In the genomic region with DNA sequence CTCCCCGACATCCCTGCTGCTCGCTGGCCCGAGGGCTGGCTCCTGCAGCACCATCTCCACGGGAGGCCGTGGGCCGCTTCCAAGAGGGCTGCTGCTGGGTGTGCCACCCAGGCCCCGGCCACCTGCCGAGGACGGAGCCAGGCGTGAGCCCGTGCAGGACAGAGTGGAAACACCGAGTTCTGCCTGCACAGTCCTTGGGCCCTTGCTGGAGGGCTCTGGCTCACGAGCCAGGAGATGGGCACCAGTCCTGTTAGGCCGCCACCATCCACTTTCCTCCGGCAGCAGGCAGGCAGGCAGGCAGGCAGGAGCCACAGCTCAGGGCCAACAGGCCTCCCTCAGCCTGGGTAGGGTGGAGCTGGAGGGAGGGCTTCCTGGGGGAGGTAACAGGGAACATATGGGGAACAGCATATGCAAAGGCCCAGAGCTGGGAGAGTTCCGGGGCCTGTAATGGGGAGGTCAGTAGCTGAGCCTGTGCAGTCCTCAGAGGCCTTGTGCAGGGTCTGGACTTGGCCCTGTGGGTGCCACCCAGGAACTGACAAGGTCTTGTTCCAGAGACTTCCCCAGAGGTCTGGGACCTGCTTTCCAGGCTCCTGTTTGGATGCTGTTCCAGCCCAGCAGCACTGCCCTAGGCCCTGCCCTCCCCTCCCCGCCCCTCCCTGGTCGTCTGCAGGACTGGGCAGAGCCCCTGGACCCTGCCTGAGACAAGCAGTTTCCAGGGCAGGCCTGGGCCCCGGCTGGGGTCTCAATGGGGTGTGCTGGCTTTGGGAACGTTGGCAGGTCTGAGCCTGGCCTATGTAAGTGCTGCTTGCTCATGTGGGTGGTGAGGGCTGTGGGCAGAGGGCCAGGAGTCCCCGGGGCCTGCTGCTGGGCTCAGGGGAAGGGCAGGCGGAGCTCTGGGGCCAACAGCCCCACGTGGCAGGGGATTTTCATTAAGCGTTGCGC, we compare ENCODE assay signal across 8 cellular contexts. TPM values are rescaled to one million over a fixed set of nuclear protein-coding genes. Genes with fewer than 3 reads are reported as not detected.
DNase-seq lines count a peak whose midpoint lies in the region; ATAC-seq and TF ChIP-seq lines count a peak whose summit lies in the region.
"Had no signal": no experiment of that assay in that cellular context is flagged by ENCODE, and none has a peak within 500 bp of the region (broad histone marks: within the 10 kb centered on the region; RNA-seq: fewer than 3 reads in every experiment).

No MANE protein-coding gene starts in this region.

- DNase-seq in left ventricle myocardium superior (peak; percentile 86), testis (peak; percentile 57), NCI-H2029 treated with DMSO at 0.1 percent for 48 hours (lab: John Stamatoyannopoulos, UW) (no peak), UCSD-AML1 (lab: John Stamatoyannopoulos, UW; ENCODE audit: unreplicated experiment) (no peak)

- no peak for TF ChIP-seq CTCF in HEK293 (tag by site-specific recombination; IDR thresholded peaks at IDR 0.05)
- TF ChIP-seq CTCF in testis (IDR thresholded peaks at IDR 0.05) = no peak

- H3K9me3 ChIP-seq in HEK293 (ENCODE audit: control insufficient read depth, insufficient read depth, low read depth, low read length) = no peaks in the 10 kb centered on the region
- H3K9me3 ChIP-seq in testis = no peaks in the 10 kb centered on the region

- H3K4me1 ChIP-seq in HEK293 (ENCODE audit: control insufficient read depth, insufficient read depth, low read length) (no peaks in the 10 kb centered on the region; the same call in 1 of the 2 replicates), testis (peaks cover 29% of the 10 kb centered on the region)

- CTCF ChIA-PET in HEK293 (lab: Yijun Ruan, JAX) = no interaction called here

- no peak for TF ChIP-seq POLR2A in testis (IDR thresholded peaks at IDR 0.05)

- intact Hi-C loops in left ventricle myocardium superior (cut with micrococcal nuclease) (no loop called here), testis (cut with DNase I; ENCODE audit: low total_unique reads) (no loop called here)

- POLR2A ChIA-PET in HEK293 (lab: Yijun Ruan, JAX) = no interaction called here

- H3K36me3 ChIP-seq in HEK293 (ENCODE audit: control insufficient read depth in 2 of 2, insufficient read depth in 1 of 2, low read length in 2 of 2) (no peaks in the 10 kb centered on the region), testis (ENCODE audit: low read depth, missing control alignments) (no peaks in the 10 kb centered on the region)

- WGBS in testis, 2 donors = 72 to 76% methylated on average over 12 to 22 of the region's 25 CpGs

- peak; percentile 56 for ATAC-seq in SK-N-SH treated with all-trans-retinoic acid at 6 μM for 48 hours
- peak; percentile 48 for ATAC-seq in left ventricle myocardium superior
- ATAC-seq in GM19395 (IDR thresholded peaks at IDR 0.05; ENCODE audit: unreplicated experiment) = no peak
- ATAC-seq: stimulated activated memory B cell treated with anti-CD40 and anti-IgM and Interleukin-4, amounts not matched to agents 10 μg/mL and 1 μg/mL and 100 μg/mL, for 72 hours had no signal

- no peaks in the 10 kb centered on the region for H3K27me3 ChIP-seq in testis

- H3K27ac ChIP-seq in HEK293 (ENCODE audit: extremely low read depth, low read depth, low read length) = no peak overlapping the region
- no peak overlapping the region for H3K27ac ChIP-seq in testis

- no peak overlapping the region for H3K4me3 ChIP-seq in HEK293 (ENCODE audit: low read depth, low read length)
- no peak overlapping the region for H3K4me3 ChIP-seq in testis

TF ChIP-seq in HEK293, 187 proteins besides CTCF, POLR2A, EP300 and RAD21 (continues in another document):
- TF ChIP-seq SP7 (tag by site-specific recombination; IDR thresholded peaks at IDR 0.05) = no peak
- peak; percentile 53 for TF ChIP-seq GLIS2 (tag by site-specific recombination; IDR thresholded peaks at IDR 0.05)
- peak; percentile 65 for TF ChIP-seq ZBTB8A (tag by site-specific recombination; IDR thresholded peaks at IDR 0.05)
- TF ChIP-seq FEZF1 (tag by site-specific recombination; IDR thresholded peaks at IDR 0.05) = no peak
- TF ChIP-seq, protein P1, sequence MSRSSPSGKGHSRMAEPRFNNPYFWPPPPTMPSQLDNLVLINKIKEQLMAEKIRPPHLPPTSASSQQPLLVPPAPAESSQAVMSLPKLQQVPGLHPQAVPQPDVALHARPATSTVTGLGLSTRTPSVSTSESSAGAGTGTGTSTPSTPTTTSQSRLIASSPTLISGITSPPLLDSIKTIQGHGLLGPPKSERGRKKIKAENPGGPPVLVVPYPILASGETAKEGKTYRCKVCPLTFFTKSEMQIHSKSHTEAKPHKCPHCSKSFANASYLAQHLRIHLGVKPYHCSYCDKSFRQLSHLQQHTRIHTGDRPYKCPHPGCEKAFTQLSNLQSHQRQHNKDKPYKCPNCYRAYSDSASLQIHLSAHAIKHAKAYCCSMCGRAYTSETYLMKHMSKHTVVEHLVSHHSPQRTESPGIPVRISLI (tag by site-specific recombination; IDR thresholded peaks at IDR 0.05) = no peak
- TF ChIP-seq KLF1 (tag by site-specific recombination; IDR thresholded peaks at IDR 0.05) = 0 out of 2 replicates have a peak, but pooled peaks have one; percentile 5
- no peak for TF ChIP-seq HOXD13 (CRISPR knock-in tag; IDR thresholded peaks at IDR 0.05; ENCODE audit: borderline replicate concordance)
- peak; percentile 81 for TF ChIP-seq EGR2 (tag by site-specific recombination; IDR thresholded peaks at IDR 0.05; ENCODE audit: low read depth)
- TF ChIP-seq ZNF600 (tag by site-specific recombination; IDR thresholded peaks at IDR 0.05) = peak; percentile 66; the same call in 1 of the 2 replicates
- TF ChIP-seq ZSCAN30 (tag by site-specific recombination; IDR thresholded peaks at IDR 0.05) = no peak
- TF ChIP-seq GLIS1 (tag by site-specific recombination; IDR thresholded peaks at IDR 0.05) = peak; percentile 77
- peak; percentile 14; the same call in 1 of the 2 replicates for TF ChIP-seq ZBTB20 (tag by site-specific recombination; IDR thresholded peaks at IDR 0.05)
- no peak for TF ChIP-seq ZNF302 (tag by site-specific recombination; IDR thresholded peaks at IDR 0.05; ENCODE audit: low read depth)
- no peak for TF ChIP-seq ZNF670 (tag by site-specific recombination; IDR thresholded peaks at IDR 0.05; ENCODE audit: low read depth)

TF ChIP-seq in SK-N-SH treated with all-trans-retinoic acid at 6 μM for 48 hours, 23 proteins besides CTCF, POLR2A, EP300 and RAD21 (continues in another document):
- TF ChIP-seq ZFP3 (CRISPR knock-in tag; IDR thresholded peaks at IDR 0.05) (no peak), RARB (CRISPR knock-in tag; IDR thresholded peaks at IDR 0.05) (no peak), TOX (CRISPR knock-in tag; IDR thresholded peaks at IDR 0.05; ENCODE audit: borderline replicate concordance) (no peak), ZNF8 (CRISPR knock-in tag; IDR thresholded peaks at IDR 0.05) (no peak)
- TF ChIP-seq, protein P2, sequence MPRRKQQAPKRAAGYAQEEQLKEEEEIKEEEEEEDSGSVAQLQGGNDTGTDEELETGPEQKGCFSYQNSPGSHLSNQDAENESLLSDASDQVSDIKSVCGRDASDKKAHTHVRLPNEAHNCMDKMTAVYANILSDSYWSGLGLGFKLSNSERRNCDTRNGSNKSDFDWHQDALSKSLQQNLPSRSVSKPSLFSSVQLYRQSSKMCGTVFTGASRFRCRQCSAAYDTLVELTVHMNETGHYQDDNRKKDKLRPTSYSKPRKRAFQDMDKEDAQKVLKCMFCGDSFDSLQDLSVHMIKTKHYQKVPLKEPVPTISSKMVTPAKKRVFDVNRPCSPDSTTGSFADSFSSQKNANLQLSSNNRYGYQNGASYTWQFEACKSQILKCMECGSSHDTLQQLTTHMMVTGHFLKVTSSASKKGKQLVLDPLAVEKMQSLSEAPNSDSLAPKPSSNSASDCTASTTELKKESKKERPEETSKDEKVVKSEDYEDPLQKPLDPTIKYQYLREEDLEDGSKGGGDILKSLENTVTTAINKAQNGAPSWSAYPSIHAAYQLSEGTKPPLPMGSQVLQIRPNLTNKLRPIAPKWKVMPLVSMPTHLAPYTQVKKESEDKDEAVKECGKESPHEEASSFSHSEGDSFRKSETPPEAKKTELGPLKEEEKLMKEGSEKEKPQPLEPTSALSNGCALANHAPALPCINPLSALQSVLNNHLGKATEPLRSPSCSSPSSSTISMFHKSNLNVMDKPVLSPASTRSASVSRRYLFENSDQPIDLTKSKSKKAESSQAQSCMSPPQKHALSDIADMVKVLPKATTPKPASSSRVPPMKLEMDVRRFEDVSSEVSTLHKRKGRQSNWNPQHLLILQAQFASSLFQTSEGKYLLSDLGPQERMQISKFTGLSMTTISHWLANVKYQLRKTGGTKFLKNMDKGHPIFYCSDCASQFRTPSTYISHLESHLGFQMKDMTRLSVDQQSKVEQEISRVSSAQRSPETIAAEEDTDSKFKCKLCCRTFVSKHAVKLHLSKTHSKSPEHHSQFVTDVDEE (CRISPR knock-in tag; IDR thresholded peaks at IDR 0.05) = no peak
- TF ChIP-seq, protein P3, sequence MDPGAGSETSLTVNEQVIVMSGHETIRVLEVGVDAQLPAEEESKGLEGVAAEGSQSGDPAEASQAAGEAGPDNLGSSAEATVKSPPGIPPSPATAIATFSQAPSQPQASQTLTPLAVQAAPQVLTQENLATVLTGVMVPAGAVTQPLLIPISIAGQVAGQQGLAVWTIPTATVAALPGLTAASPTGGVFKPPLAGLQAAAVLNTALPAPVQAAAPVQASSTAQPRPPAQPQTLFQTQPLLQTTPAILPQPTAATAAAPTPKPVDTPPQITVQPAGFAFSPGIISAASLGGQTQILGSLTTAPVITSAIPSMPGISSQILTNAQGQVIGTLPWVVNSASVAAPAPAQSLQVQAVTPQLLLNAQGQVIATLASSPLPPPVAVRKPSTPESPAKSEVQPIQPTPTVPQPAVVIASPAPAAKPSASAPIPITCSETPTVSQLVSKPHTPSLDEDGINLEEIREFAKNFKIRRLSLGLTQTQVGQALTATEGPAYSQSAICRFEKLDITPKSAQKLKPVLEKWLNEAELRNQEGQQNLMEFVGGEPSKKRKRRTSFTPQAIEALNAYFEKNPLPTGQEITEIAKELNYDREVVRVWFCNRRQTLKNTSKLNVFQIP (CRISPR knock-in tag; IDR thresholded peaks at IDR 0.05; ENCODE audit: borderline replicate concordance, low read depth) = no peak
- TF ChIP-seq, protein P4, sequence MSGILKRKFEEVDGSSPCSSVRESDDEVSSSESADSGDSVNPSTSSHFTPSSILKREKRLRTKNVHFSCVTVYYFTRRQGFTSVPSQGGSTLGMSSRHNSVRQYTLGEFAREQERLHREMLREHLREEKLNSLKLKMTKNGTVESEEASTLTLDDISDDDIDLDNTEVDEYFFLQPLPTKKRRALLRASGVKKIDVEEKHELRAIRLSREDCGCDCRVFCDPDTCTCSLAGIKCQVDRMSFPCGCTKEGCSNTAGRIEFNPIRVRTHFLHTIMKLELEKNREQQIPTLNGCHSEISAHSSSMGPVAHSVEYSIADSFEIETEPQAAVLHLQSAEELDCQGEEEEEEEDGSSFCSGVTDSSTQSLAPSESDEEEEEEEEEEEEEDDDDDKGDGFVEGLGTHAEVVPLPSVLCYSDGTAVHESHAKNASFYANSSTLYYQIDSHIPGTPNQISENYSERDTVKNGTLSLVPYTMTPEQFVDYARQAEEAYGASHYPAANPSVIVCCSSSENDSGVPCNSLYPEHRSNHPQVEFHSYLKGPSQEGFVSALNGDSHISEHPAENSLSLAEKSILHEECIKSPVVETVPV (CRISPR knock-in tag; IDR thresholded peaks at IDR 0.05) = no peak

RNA-seq across cellular contexts. Expression of a gene that starts 32.0 kb away (rescaled TPM):
- total RNA-seq in left ventricle myocardium superior (90.8 TPM), testis (10 to 100 TPM; 47.3 to 61.0 TPM)
- polyA plus RNA-seq in testis (ENCODE audit: insufficient read depth, low read depth, low replicate concordance) = 31.3 TPM

Comparison
In these comparisons a context has a peak if more than half of its experiments do, and no peak if none do; other contexts are left out.
1. DNase-seq: peak in left ventricle myocardium superior (single experiment) and testis (single experiment); none in NCI-H2029 treated with DMSO at 0.1 percent for 48 hours (single experiment) and UCSD-AML1 (single experiment).